9 cellular contexts compared by ENCODE assay signal in the genomic region with DNA sequence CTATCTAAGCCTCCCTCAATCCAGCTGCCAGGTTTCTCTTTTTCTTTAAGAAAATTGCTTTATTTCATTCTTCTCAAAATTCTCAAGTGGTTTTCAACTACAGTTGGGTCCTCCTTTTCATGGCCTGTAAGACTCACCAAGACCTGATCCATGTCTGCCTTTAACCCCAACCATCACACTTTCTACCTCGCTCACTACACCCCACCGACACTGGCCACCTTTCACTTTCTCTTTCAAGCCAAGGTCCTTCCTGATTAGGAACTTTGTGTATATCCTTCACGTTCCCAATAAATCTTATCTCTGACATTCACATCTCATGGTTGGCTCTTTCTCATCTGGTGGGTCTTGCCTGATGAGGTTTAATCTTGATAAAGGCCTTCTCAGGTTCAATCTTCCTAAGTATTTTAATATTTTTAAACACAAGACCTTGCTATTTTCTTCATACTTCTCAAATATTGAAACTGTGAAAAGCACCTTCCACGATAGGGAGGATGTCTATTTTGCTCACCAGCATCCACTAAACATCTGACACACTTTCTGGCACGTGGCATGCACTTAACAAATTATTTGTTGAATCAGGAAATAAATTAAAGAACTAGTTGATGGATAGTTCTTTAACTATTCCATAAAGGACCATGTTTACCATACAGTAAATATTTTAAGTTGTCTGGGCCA.
DNase-seq lines count a peak whose midpoint lies in the region; ATAC-seq, FAIRE-seq and TF ChIP-seq lines count a peak whose summit lies in the region.
"Had no signal": no experiment of that assay in that cellular context is flagged by ENCODE, and none has a peak within 500 bp of the region (broad histone marks: within the 10 kb centered on the region; RNA-seq: fewer than 3 reads in every experiment).

No MANE protein-coding gene starts in this region.

- H3K27ac Mint-ChIP-seq in HFFc6, result no peak overlapping the region

- H3K27me3 ChIP-seq in GM12878 (replicated peaks in 1 of 2; ENCODE audit: control insufficient read depth in 2 of 2, insufficient read depth in 2 of 2, low read length in 1 of 2), result no peaks in the 10 kb centered on the region
- H3K27me3 ChIP-seq: SJSA1 had no signal

- in situ Hi-C loops in GM12878 (cut with MboI), result no loop called here

- intact Hi-C loops in GM12878 (cut with micrococcal nuclease; ENCODE audit: unreplicated experiment), result no loop called here

- ATAC-seq in GM18519 (IDR thresholded peaks at IDR 0.05; ENCODE audit: low FRiP score, unreplicated experiment) (peak; percentile 81), GM21447 (IDR thresholded peaks at IDR 0.05; ENCODE audit: unreplicated experiment) (peak; percentile 98), HG03280 (IDR thresholded peaks at IDR 0.05; ENCODE audit: unreplicated experiment) (peak; percentile 97), GM12878 (peak; percentile 92), GM21360 (IDR thresholded peaks at IDR 0.05; ENCODE audit: unreplicated experiment) (no peak)

- no peak for TF ChIP-seq EP300 in GM12878 (IDR thresholded peaks at IDR 0.05; ENCODE audit: borderline replicate concordance in 1 of 2, control insufficient read depth in 1 of 2, low read depth in 2 of 2, low read length in 2 of 2)

- TF ChIP-seq CTCF in GM12878 (IDR thresholded peaks at IDR 0.05 in 2 of 3, conservative IDR thresholded peaks at IDR 0.05 in 1 of 3; ENCODE audit: control insufficient read depth in 2 of 3, extremely low read depth in 1 of 3, insufficient read depth in 1 of 3, low read depth in 3 of 3, low read length in 3 of 3), result no peak
- no peak for TF ChIP-seq CTCF in D721Med (IDR thresholded peaks at IDR 0.05; ENCODE audit: insufficient read depth, missing control alignments)
- no peak for TF ChIP-seq CTCF in HFFc6 (IDR thresholded peaks at IDR 0.05)

- RAD21 ChIA-PET in GM12878 (lab: Charles Lee; ENCODE audit: unreplicated experiment), result no interaction called here

- no peaks in the 10 kb centered on the region for H3K36me3 Mint-ChIP-seq in HFFc6 (ENCODE audit: low read depth)

- 15% methylated on average over 5 of the region's 5 CpGs for WGBS in GM12878 (ENCODE audit: insufficient coverage, insufficient replicate concordance, low lambda C conversion rate, missing lambda C conversion rate)

- no peak overlapping the region; the same call in 1 of the 2 replicates for H3K4me3 ChIP-seq in GM12878
- H3K4me3 ChIP-seq: SJSA1 had no signal

- peaks cover 20% of the 10 kb centered on the region for H3K9me3 Mint-ChIP-seq in HFFc6

- TF ChIP-seq RAD21 in GM12878 (IDR thresholded peaks at IDR 0.05; ENCODE audit: insufficient read depth, low read depth, low read length), result no peak

- H3K9me3 ChIP-seq in GM12878 (replicated peaks; ENCODE audit: control insufficient read depth, insufficient read depth, low read length), result no peaks in the 10 kb centered on the region
- H3K9me3 ChIP-seq: SJSA1 had no signal

- H3K4me1 Mint-ChIP-seq in HFFc6 (ENCODE audit: low read depth), result no peaks in the 10 kb centered on the region

- H3K79me2 ChIP-seq in GM12878 (ENCODE audit: control insufficient read depth, insufficient read depth, low read length), result no peaks in the 10 kb centered on the region

- DNase-seq in GM12878 (ENCODE audit: low read depth, low spot score), result peak; percentile 8
- DNase-seq in NCI-H2107 treated with DMSO at 0.1 percent for 48 hours (lab: John Stamatoyannopoulos, UW; ENCODE audit: unreplicated experiment), result no peak
- DNase-seq in D721Med (ENCODE audit: insufficient read length, low spot score), result no peak
- DNase-seq in HFFc6, result no peak

- H3K27me3 Mint-ChIP-seq in HFFc6 (ENCODE audit: insufficient read depth), result no peaks in the 10 kb centered on the region

- H3K4me2 ChIP-seq in GM12878 (ENCODE audit: control insufficient read depth, insufficient read depth), result peak overlapping the region; percentile 66

- POLR2A ChIA-PET in GM12878 (lab: Charles Lee), result no interaction called here

- no peaks in the 10 kb centered on the region for H3K4me1 ChIP-seq in GM12878 (ENCODE audit: control insufficient read depth, insufficient read depth, low read length)
- H3K4me1 ChIP-seq: SJSA1 had no signal

- peak overlapping the region; percentile 86 for H2AFZ ChIP-seq in GM12878 (ENCODE audit: control insufficient read depth, low read depth, low read length)

- H4K20me1 ChIP-seq in GM12878 (ENCODE audit: control insufficient read depth, insufficient read depth), result no peaks in the 10 kb centered on the region

- SMC1A ChIA-PET in GM12878 (lab: Charles Lee; ENCODE audit: uncharacterized antibody, unreplicated experiment), result interaction anchor here (1.0 kb wide), 1 partner anchor 10 kb away, joined by 3 read pairs; no protein-coding TSS in a partner anchor

- H3K9ac ChIP-seq in GM12878 (ENCODE audit: control insufficient read depth, insufficient read depth, low read length), result no peak overlapping the region

- no peak for TF ChIP-seq POLR2A in GM12878 (IDR thresholded peaks at IDR 0.05; ENCODE audit: low read depth, low read length)

- H3K27ac ChIP-seq in GM12878 (ENCODE audit: control insufficient read depth, insufficient read depth), result peak overlapping the region; percentile 24; the same call in 1 of the 2 replicates
- H3K27ac ChIP-seq: SJSA1 had no signal

- FAIRE-seq in GM12878 (lab: Jason Lieb, UNC) (peak; percentile 78), D721Med (lab: Jason Lieb, UNC) (no peak)

- no TSS peak for BruUV-seq in GM12878 (replicated peaks; lab: Mats Ljungman, UMichigan)

- no peaks in the 10 kb centered on the region for H3K36me3 ChIP-seq in GM12878 (ENCODE audit: control insufficient read depth in 2 of 2, insufficient read depth in 2 of 2, low read length in 1 of 2)
- H3K36me3 ChIP-seq: SJSA1 had no signal

- H3K4me3 Mint-ChIP-seq in HFFc6, result no peak overlapping the region

- CTCF ChIA-PET in GM12878 (lab: Yijun Ruan, JAX), result interaction anchor here (1.0 kb wide), 1 partner anchor 12 kb away, joined by 3 read pairs; no protein-coding TSS in a partner anchor

TF ChIP-seq in GM12878, 131 proteins besides CTCF, POLR2A, EP300 and RAD21 (continues in another document):
- TF ChIP-seq RAD51 (IDR thresholded peaks at IDR 0.05) (peak; percentile 48; the same call in 1 of the 2 replicates), NFYA (IDR thresholded peaks at IDR 0.05; ENCODE audit: borderline replicate concordance, low read depth, low read length) (no peak), KLF5 (IDR thresholded peaks at IDR 0.05; ENCODE audit: partially characterized antibody) (no peak), NBN (IDR thresholded peaks at IDR 0.05) (peak; percentile 42; the same call in 1 of the 2 replicates), BHLHE40 (IDR thresholded peaks at IDR 0.05; ENCODE audit: borderline replicate concordance in 1 of 2, low read depth in 2 of 2, low read length in 1 of 2) (0 out of 4 replicates have a peak, but pooled peaks of 1 of the 2 experiments have one; percentile 31), FOXK2 (IDR thresholded peaks at IDR 0.05) (no peak), NR2C1 (IDR thresholded peaks at IDR 0.05) (0 out of 2 replicates have a peak, but pooled peaks have one; percentile 7), ZNF207 (IDR thresholded peaks at IDR 0.05; ENCODE audit: borderline replicate concordance) (no peak), SIX5 (IDR thresholded peaks at IDR 0.05; ENCODE audit: low read depth, low read length, severe bottlenecking) (no peak), PAX8 (IDR thresholded peaks at IDR 0.05) (no peak), RCOR1 (conservative IDR thresholded peaks at IDR 0.05; ENCODE audit: low read depth, low read length) (no peak)
- TF ChIP-seq, protein P1, sequence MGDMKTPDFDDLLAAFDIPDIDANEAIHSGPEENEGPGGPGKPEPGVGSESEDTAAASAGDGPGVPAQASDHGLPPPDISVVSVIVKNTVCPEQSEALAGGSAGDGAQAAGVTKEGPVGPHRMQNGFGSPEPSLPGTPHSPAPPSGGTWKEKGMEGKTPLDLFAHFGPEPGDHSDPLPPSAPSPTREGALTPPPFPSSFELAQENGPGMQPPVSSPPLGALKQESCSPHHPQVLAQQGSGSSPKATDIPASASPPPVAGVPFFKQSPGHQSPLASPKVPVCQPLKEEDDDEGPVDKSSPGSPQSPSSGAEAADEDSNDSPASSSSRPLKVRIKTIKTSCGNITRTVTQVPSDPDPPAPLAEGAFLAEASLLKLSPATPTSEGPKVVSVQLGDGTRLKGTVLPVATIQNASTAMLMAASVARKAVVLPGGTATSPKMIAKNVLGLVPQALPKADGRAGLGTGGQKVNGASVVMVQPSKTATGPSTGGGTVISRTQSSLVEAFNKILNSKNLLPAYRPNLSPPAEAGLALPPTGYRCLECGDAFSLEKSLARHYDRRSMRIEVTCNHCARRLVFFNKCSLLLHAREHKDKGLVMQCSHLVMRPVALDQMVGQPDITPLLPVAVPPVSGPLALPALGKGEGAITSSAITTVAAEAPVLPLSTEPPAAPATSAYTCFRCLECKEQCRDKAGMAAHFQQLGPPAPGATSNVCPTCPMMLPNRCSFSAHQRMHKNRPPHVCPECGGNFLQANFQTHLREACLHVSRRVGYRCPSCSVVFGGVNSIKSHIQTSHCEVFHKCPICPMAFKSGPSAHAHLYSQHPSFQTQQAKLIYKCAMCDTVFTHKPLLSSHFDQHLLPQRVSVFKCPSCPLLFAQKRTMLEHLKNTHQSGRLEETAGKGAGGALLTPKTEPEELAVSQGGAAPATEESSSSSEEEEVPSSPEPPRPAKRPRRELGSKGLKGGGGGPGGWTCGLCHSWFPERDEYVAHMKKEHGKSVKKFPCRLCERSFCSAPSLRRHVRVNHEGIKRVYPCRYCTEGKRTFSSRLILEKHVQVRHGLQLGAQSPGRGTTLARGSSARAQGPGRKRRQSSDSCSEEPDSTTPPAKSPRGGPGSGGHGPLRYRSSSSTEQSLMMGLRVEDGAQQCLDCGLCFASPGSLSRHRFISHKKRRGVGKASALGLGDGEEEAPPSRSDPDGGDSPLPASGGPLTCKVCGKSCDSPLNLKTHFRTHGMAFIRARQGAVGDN (IDR thresholded peaks at IDR 0.05), result peak; percentile 60; the same call in 1 of the 2 replicates
- TF ChIP-seq, protein P2, sequence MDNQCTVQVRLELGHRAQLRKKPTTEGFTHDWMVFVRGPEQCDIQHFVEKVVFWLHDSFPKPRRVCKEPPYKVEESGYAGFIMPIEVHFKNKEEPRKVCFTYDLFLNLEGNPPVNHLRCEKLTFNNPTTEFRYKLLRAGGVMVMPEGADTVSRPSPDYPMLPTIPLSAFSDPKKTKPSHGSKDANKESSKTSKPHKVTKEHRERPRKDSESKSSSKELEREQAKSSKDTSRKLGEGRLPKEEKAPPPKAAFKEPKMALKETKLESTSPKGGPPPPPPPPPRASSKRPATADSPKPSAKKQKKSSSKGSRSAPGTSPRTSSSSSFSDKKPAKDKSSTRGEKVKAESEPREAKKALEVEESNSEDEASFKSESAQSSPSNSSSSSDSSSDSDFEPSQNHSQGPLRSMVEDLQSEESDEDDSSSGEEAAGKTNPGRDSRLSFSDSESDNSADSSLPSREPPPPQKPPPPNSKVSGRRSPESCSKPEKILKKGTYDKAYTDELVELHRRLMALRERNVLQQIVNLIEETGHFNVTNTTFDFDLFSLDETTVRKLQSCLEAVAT (IDR thresholded peaks at IDR 0.05), result 0 out of 2 replicates have a peak, but pooled peaks have one; percentile 45
